Comparison of ENCODE assay signal across 15 cellular contexts in the genomic region with DNA sequence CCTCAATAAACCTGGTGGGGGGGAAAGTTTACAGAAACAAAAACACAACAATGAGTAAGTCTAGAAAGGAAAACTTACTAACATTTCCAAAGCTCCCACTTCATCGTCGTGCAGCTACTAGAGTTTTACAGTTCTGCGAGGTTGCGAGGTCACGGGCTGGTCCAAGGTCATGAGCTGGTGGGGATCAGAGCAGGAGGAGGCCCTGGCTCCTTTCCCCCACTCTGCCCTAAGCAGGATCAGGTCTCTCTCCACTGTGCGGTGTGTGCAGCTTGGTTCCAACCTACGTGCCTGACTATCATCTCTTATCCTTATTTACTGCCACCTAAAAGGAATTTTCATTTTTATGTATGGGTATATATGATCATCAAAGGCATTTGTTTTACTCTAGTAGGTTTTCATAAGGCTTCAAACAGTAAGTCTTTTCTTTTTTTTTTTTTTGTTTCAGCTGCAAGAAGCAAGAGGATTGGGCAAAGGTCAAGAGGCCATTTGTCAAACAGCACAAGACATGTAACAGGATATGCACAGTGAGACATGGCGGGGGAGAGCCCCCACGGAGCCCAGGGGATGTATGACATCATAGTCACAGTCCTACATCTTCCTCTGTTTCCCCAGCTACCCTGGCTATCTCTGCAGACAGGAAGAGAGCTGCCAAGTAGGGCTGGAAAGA.
DNase-seq lines count a peak whose midpoint lies in the region; ATAC-seq, FAIRE-seq and TF ChIP-seq lines count a peak whose summit lies in the region.
"Had no signal": no experiment of that assay in that cellular context is flagged by ENCODE, and none has a peak within 500 bp of the region (broad histone marks: within the 10 kb centered on the region; RNA-seq: fewer than 3 reads in every experiment).

No MANE protein-coding gene starts in this region.

- no peak overlapping the region for H4K8ac ChIP-seq in H1 (ENCODE audit: extremely low read depth, insufficient read depth, low read length)

- FAIRE-seq in H1 (lab: Jason Lieb, UNC): no peak
- FAIRE-seq: keratinocyte had no signal

- H4K20me1 ChIP-seq in H1 (replicated peaks in 1 of 2; ENCODE audit: control insufficient read depth in 1 of 2, insufficient read depth in 2 of 2, low read length in 2 of 2): no peaks in the 10 kb centered on the region

- no peaks in the 10 kb centered on the region; a peak in 2 of 7 replicates for H3K27me3 ChIP-seq in H1 (replicated peaks in 1 of 4; ENCODE audit: control insufficient read depth in 3 of 4, extremely low read depth in 1 of 4, insufficient read depth in 3 of 4, low read length in 3 of 4)
- H3K27me3 ChIP-seq: BE2C, breast epithelium, esophagus muscularis mucosa had no signal

- TF ChIP-seq EP300 in H1 (IDR thresholded peaks at IDR 0.05; ENCODE audit: borderline replicate concordance in 1 of 2, low read depth in 2 of 2, low read length in 2 of 2): no peak

- H2BK12ac ChIP-seq in H1 (ENCODE audit: low read depth, low read length): peak overlapping the region; percentile 77; the same call in 1 of the 2 replicates

- no peak overlapping the region for H2BK20ac ChIP-seq in H1 (ENCODE audit: low read length)

- POLR2A ChIA-PET in H1 (lab: Charles Lee; ENCODE audit: partially characterized antibody): no interaction called here

- H3K14ac ChIP-seq in H1 (ENCODE audit: insufficient read length): no peak overlapping the region

- H2AFZ ChIP-seq in H1 (ENCODE audit: low read length): no peak overlapping the region

- peak; percentile 11 for DNase-seq in stimulated activated CD4-positive, alpha-beta T cell treated with anti-CD3 and anti-CD28 coated beads, Interleukin-15, amount 100 ng/mL, for 24 hours
- DNase-seq in stimulated activated CD4-positive, alpha-beta T cell treated with anti-CD3 and anti-CD28 coated beads, Interleukin-2, amount 100 ng/mL, for 24 hours: no peak
- DNase-seq in H1 (ENCODE audit: low read depth in 1 of 2, low spot score in 2 of 2) (no peak), HK-2 (ENCODE audit: unreplicated experiment) (no peak)
- no peak for DNase-seq in stimulated activated naive CD4-positive, alpha-beta T cell treated with Interleukin-2 at 50 U/mL for 16 hours (lab: John Stamatoyannopoulos, UW)
- DNase-seq: BE2C, NCI-H1436 treated with DMSO at 0.1 percent for 48 hours, PC-3, T-helper 9 cell had no signal

- H3K4me3 ChIP-seq in H1 (ENCODE audit: extremely low read depth in 1 of 4, insufficient read depth in 2 of 4, low read depth in 3 of 4, low read length in 4 of 4): no peak overlapping the region
- H3K4me3 ChIP-seq: breast epithelium, esophagus muscularis mucosa had no signal

- no peak overlapping the region for H3K9ac ChIP-seq in H1 (replicated peaks in 1 of 4; ENCODE audit: extremely low read depth in 1 of 4, low read depth in 3 of 4, low read length in 3 of 4)

- peak; percentile 86 for ATAC-seq in HG03432 (IDR thresholded peaks at IDR 0.05; ENCODE audit: unreplicated experiment)
- no peak for ATAC-seq in SK-N-SH treated with all-trans-retinoic acid at 6 μM for 48 hours
- no peak for ATAC-seq in HG03280 (IDR thresholded peaks at IDR 0.05; ENCODE audit: unreplicated experiment)
- ATAC-seq: PC-3 had no signal

- H3K56ac ChIP-seq in H1 (replicated peaks; ENCODE audit: insufficient read length, low read depth, low read length): no peak overlapping the region

- no peaks in the 10 kb centered on the region for H3K79me1 ChIP-seq in H1 (ENCODE audit: low read depth, low read length)

- H3K27ac ChIP-seq in H1 (ENCODE audit: low read depth, low read length): no peak overlapping the region
- H3K27ac ChIP-seq: breast epithelium, esophagus muscularis mucosa had no signal

- no peaks in the 10 kb centered on the region for H3K36me3 ChIP-seq in H1 (ENCODE audit: control insufficient read depth in 2 of 4, insufficient read depth in 4 of 4, low read length in 3 of 4)
- H3K36me3 ChIP-seq: BE2C, breast epithelium, esophagus muscularis mucosa had no signal

- no peak overlapping the region for H3K18ac ChIP-seq in H1 (ENCODE audit: extremely low read depth, low read length)

- no peak overlapping the region for H2BK120ac ChIP-seq in H1 (replicated peaks; ENCODE audit: low read depth, low read length)

- no peaks in the 10 kb centered on the region for H3K23me2 ChIP-seq in H1 (ENCODE audit: low read depth, low read length)

- no peak for TF ChIP-seq POLR2A in H1 (IDR thresholded peaks at IDR 0.05; ENCODE audit: control extremely low read depth in 1 of 2, low read depth in 2 of 2, low read length in 2 of 2)

- H3K23ac ChIP-seq in H1 (ENCODE audit: insufficient read length): no peak overlapping the region

- H3K4me2 ChIP-seq in H1 (ENCODE audit: insufficient read depth in 1 of 2, low read depth in 2 of 2, low read length in 2 of 2): no peak overlapping the region

- H4K5ac ChIP-seq in H1 (ENCODE audit: insufficient read length, low read depth, low read length): no peak overlapping the region

- 86% methylated on average over 9 of the region's 9 CpGs; no CpG with 5 or more reads in 1 of the 2 experiments for WGBS in H1 (ENCODE audit: extremely low coverage in 1 of 2, insufficient coverage in 1 of 2, insufficient read length in 1 of 2, insufficient replicate concordance in 2 of 2, low coverage in 1 of 2, low lambda C conversion rate in 2 of 2, missing lambda C conversion rate in 1 of 2), 2 experiments

- no peak overlapping the region for H3K4ac ChIP-seq in H1 (replicated peaks; ENCODE audit: insufficient read length, low read depth, low read length)

- no peak overlapping the region for H4K91ac ChIP-seq in H1 (replicated peaks; ENCODE audit: insufficient read length, low read length)

- H3K4me1 ChIP-seq in H1 (replicated peaks in 1 of 4; ENCODE audit: control insufficient read depth in 3 of 4, insufficient read depth in 4 of 4, low read length in 3 of 4): peaks cover 0 to 12% (median 7%) of the 10 kb centered on the region in 4 experiments; a peak in 5 of 7 replicates
- H3K4me1 ChIP-seq: BE2C, breast epithelium had no signal

- CTCF ChIA-PET in H1 (lab: Charles Lee; ENCODE audit: partially characterized antibody): no interaction called here

- H2BK5ac ChIP-seq in H1 (ENCODE audit: low read depth, low read length): no peak overlapping the region; the same call in 1 of the 2 replicates

- H3K79me2 ChIP-seq in H1 (ENCODE audit: control insufficient read depth in 1 of 2, insufficient read depth in 2 of 2, low read length in 2 of 2): no peaks in the 10 kb centered on the region

- H3K9me3 ChIP-seq in H1 (ENCODE audit: insufficient read depth in 2 of 2, low read depth in 1 of 2, low read length in 1 of 2): no peaks in the 10 kb centered on the region
- H3K9me3 ChIP-seq: BE2C, breast epithelium, esophagus muscularis mucosa had no signal

- no peak for TF ChIP-seq RAD21 in H1 (IDR thresholded peaks at IDR 0.05 in 1 of 2, conservative IDR thresholded peaks at IDR 0.05 in 1 of 2; ENCODE audit: low read depth in 2 of 2, low read length in 2 of 2)

- peak overlapping the region; percentile 32; the same call in 1 of the 2 replicates for H2AK5ac ChIP-seq in H1 (ENCODE audit: low read depth, low read length)

- TF ChIP-seq CTCF in H1 (IDR thresholded peaks at IDR 0.05; ENCODE audit: control extremely low read depth in 1 of 3, insufficient read depth in 1 of 3, low read depth in 1 of 3, low read length in 3 of 3): no peak

- no peak overlapping the region for H2BK15ac ChIP-seq in H1 (ENCODE audit: low read length)

TF ChIP-seq in H1, 55 proteins besides CTCF, POLR2A, EP300 and RAD21:
- TF ChIP-seq JUN (IDR thresholded peaks at IDR 0.05; ENCODE audit: low read depth, low read length) (no peak), CHD1 (IDR thresholded peaks at IDR 0.05; ENCODE audit: low read depth, low read length) (no peak)

TF ChIP-seq in SK-N-SH treated with all-trans-retinoic acid at 6 μM for 48 hours, 23 proteins besides CTCF, POLR2A, EP300 and RAD21:
- TF ChIP-seq CSRNP3 (CRISPR knock-in tag; IDR thresholded peaks at IDR 0.05) (no peak), TCF4 (CRISPR knock-in tag; IDR thresholded peaks at IDR 0.05; ENCODE audit: borderline replicate concordance) (no peak), TOX (CRISPR knock-in tag; IDR thresholded peaks at IDR 0.05; ENCODE audit: borderline replicate concordance) (no peak), ZFP3 (CRISPR knock-in tag; IDR thresholded peaks at IDR 0.05) (no peak), ZC3H10 (CRISPR knock-in tag; IDR thresholded peaks at IDR 0.05) (no peak), ZFP30 (CRISPR knock-in tag; IDR thresholded peaks at IDR 0.05) (no peak), ZNF565 (CRISPR knock-in tag; conservative IDR thresholded peaks at IDR 0.05; ENCODE audit: low read depth) (no peak), ESRRG (CRISPR knock-in tag; IDR thresholded peaks at IDR 0.05) (no peak)
TF ChIP-seq in SK-N-SH treated with all-trans-retinoic acid at 6 μM for 48 hours: peak in this region for 0.
